Comparison of ENCODE assay signal across 8 cellular contexts in the genomic region with DNA sequence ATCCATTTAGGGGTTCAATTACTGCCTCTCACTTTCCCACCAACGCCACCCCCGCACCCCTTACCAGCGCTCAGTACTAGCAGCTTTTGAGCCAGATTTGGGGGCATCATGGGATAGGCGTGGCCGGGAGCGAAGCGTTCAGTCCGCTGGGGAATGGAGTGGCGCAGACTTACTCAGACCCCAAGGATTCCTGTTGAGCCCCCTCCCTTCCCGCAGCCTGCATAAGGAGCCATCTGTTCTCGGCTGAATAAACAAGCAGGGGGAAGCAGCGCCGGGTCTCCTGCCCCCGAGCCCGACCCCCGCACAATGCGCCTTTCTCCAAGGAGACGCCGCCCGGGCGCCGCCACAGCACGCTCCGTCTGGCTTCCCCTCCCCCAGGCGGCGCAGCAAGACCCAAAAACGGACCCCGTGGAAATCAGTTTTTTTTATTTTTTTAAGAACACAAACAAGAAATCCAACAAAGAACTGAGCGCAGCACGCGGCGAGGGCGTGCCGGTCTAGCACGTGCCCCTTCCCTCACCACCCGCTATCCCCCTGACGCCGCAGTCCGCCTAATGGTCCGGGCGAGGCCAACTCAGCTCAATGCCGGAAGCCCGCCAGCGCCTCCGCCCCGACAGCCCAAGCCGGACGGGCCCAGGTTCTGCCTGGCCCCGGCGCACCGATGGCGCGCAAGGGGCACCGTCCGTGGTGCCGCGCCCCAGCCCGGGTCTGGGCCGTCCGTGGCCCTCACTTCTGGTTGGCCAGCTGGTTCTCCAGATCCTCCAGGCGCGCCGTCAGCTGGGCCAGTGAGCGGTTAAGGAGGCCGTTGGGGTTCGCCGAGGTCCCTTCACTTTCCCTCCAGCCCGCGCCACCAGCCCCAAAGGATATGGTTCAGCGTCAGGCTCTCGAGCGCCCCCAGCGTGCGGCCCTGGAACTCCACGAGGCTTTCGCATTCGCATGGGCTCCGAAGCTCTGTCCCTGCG. TPM values are rescaled to one million over a fixed set of nuclear protein-coding genes. Genes with fewer than 3 reads are reported as not detected.
DNase-seq lines count a peak whose midpoint lies in the region; ATAC-seq and TF ChIP-seq lines count a peak whose summit lies in the region.

No MANE protein-coding gene starts in this region.

- H3K27ac ChIP-seq in HUES6 (ENCODE audit: low read depth, low read length) = no peak overlapping the region

- peak; percentile 96 for TF ChIP-seq CTCF in GM06990 (IDR thresholded peaks at IDR 0.05; ENCODE audit: insufficient read depth, low read length, poor library complexity, severe bottlenecking)
- TF ChIP-seq CTCF in foreskin fibroblast (IDR thresholded peaks at IDR 0.05; ENCODE audit: low read depth, low read length) = peak; percentile 89
- peak; percentile 90 for TF ChIP-seq CTCF in neural crest cell (conservative IDR thresholded peaks at IDR 0.05)

- DNase-seq in GM06990 (ENCODE audit: extremely low read depth, insufficient read length) = peak; percentile 65
- DNase-seq in RPMI7951 (ENCODE audit: low read depth) = peak; percentile 73
- DNase-seq in activated effector memory CD4-positive, alpha-beta T cell treated with anti-CD3 and anti-CD28 coated beads, Interleukin-2, amount 50 U/mL, for 16 hours = peak; percentile 93
- DNase-seq in foreskin fibroblast = peak; percentile 41 to 86
- peak; percentile 94 for DNase-seq in neural crest cell (ENCODE audit: low read depth, low spot score)
- DNase-seq in stimulated activated naive CD8-positive, alpha-beta T cell treated with anti-CD3 and anti-CD28 coated beads, Interleukin-15, amount 100 ng/mL, for 72 hours = peak; percentile 85
- no peak for DNase-seq in DMS79 treated with DMSO at 0.1 percent for 48 hours (lab: John Stamatoyannopoulos, UW)

- peaks cover 18% of the 10 kb centered on the region for H3K9me3 ChIP-seq in HUES6 (ENCODE audit: control insufficient read depth, insufficient read depth, low read depth, low read length)

- H3K36me3 ChIP-seq in GM06990 (ENCODE audit: control insufficient read depth, insufficient read depth, low read length) (no peaks in the 10 kb centered on the region), HUES6 (ENCODE audit: control insufficient read depth, insufficient read depth, low read length) (no peaks in the 10 kb centered on the region)

- ATAC-seq in stimulated activated naive CD8-positive, alpha-beta T cell treated with anti-CD3 and anti-CD28 coated beads, Interleukin-15, amount 100 ng/mL, for 72 hours = peak; percentile 91

- no peaks in the 10 kb centered on the region for H3K36me3 Mint-ChIP-seq in neural crest cell (ENCODE audit: low read depth)

- peaks cover 21% of the 10 kb centered on the region for H3K4me1 Mint-ChIP-seq in neural crest cell
- H3K4me1 Mint-ChIP-seq in stimulated activated naive CD8-positive, alpha-beta T cell treated with anti-CD3 and anti-CD28 coated beads, Interleukin-15, amount 100 ng/mL, for 72 hours = peaks cover 24% of the 10 kb centered on the region

- peak overlapping the region; percentile 90 for H3K4me3 Mint-ChIP-seq in neural crest cell
- peak overlapping the region; percentile 79 to 87 for H3K4me3 Mint-ChIP-seq in stimulated activated naive CD8-positive, alpha-beta T cell treated with anti-CD3 and anti-CD28 coated beads, Interleukin-15, amount 100 ng/mL, for 72 hours

- H3K27me3 ChIP-seq in GM06990 (replicated peaks; ENCODE audit: control insufficient read depth, insufficient read depth, low read length) (no peaks in the 10 kb centered on the region), HUES6 (ENCODE audit: control insufficient read depth, insufficient read depth, low read length) (peaks cover 46% of the 10 kb centered on the region)

- no peaks in the 10 kb centered on the region for H3K9me3 Mint-ChIP-seq in neural crest cell
- H3K9me3 Mint-ChIP-seq in stimulated activated naive CD8-positive, alpha-beta T cell treated with anti-CD3 and anti-CD28 coated beads, Interleukin-15, amount 100 ng/mL, for 72 hours = no peaks in the 10 kb centered on the region

- H3K4me3 ChIP-seq in GM06990 (replicated peaks; ENCODE audit: low read depth, low read length) (peak overlapping the region; percentile 45), HUES6 (ENCODE audit: low read depth, low read length) (peak overlapping the region; percentile 62), foreskin fibroblast (ENCODE audit: low read depth in 1 of 2, low read length in 2 of 2) (peak overlapping the region; percentile 56 to 60)

- H3K27me3 Mint-ChIP-seq in neural crest cell (ENCODE audit: low read depth) = peaks cover 69% of the 10 kb centered on the region
- H3K27me3 Mint-ChIP-seq in stimulated activated naive CD8-positive, alpha-beta T cell treated with anti-CD3 and anti-CD28 coated beads, Interleukin-15, amount 100 ng/mL, for 72 hours = peaks cover 77% of the 10 kb centered on the region

- peaks cover 12% of the 10 kb centered on the region for H3K4me1 ChIP-seq in HUES6 (ENCODE audit: control insufficient read depth, insufficient read depth, low read length)

- peak overlapping the region; percentile 72 for H3K9ac ChIP-seq in HUES6 (ENCODE audit: low read length)

- peak overlapping the region; percentile 89 for H3K27ac Mint-ChIP-seq in neural crest cell (ENCODE audit: unreplicated experiment)
- H3K27ac Mint-ChIP-seq in stimulated activated naive CD8-positive, alpha-beta T cell treated with anti-CD3 and anti-CD28 coated beads, Interleukin-15, amount 100 ng/mL, for 72 hours = peak overlapping the region in 1 of 2 donors; percentile 28

RNA-seq across cellular contexts. Expression of gene RBPJL, which starts 13.3 kb away (rescaled TPM):
- not detected in 2 replicates for total RNA-seq in RPMI7951 (2014; rRNA removed; shearing (Covaris generic))
- not detected in 2 replicates for total RNA-seq in neural crest cell

RNA-seq across cellular contexts. Expression of gene MATN4, which starts 14.8 kb away (rescaled TPM):
- total RNA-seq in RPMI7951 (2014; rRNA removed; shearing (Covaris generic)) = 0.10 TPM in 1 of 2 replicates, not detected in the other
- total RNA-seq in neural crest cell = 0.18 TPM in 1 of 2 replicates, not detected in the other

RNA-seq across cellular contexts. Expression of gene SLPI, which starts 39.0 kb away (rescaled TPM):
- not detected in 2 replicates for total RNA-seq in RPMI7951 (2014; rRNA removed; shearing (Covaris generic))
- total RNA-seq in neural crest cell = not detected in 2 replicates

RNA-seq across cellular contexts. Expression of gene SDC4, which starts 54.9 kb away (rescaled TPM):
- 88.2 and 103 TPM in 2 replicates for total RNA-seq in RPMI7951 (2014; rRNA removed; shearing (Covaris generic))
- total RNA-seq in neural crest cell = 11.4 and 11.5 TPM in 2 replicates
